ENCODE assay signal across 10 cellular contexts in the genomic region with DNA sequence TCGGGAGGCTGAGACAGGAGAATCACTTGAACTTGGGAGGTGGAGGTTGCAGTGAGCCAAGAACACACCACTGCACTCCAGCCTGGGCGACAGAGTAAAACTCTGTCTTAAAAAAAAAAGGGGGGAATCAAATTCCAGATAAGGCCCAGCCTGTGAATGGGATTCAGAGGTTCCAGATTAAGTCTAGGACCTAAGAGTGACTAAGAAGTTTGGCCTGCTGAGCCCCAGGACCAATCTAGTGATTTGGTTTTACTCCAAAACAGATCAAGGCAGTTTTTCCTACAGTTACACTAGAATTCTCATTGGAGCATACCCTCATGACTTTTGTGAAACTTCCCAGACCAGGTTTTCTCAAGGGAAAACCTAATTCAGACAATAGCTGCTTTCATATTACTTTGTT.
"Had no signal": no experiment of that assay in that cellular context is flagged by ENCODE, and none has a peak within 500 bp of the region (broad histone marks: within the 10 kb centered on the region; RNA-seq: fewer than 3 reads in every experiment).

No MANE protein-coding gene starts in this region.

- H3K27ac Mint-ChIP-seq: activated CD4-positive, alpha-beta memory T cell treated with anti-CD3 and anti-CD28 coated beads for 36 hours; activated T-cell treated with anti-CD3 and anti-CD28 coated beads, Interleukin-2, amount 50 U/mL, for 72 hours; stimulated activated naive CD8-positive, alpha-beta T cell treated with anti-CD3 and anti-CD28 coated beads, Interleukin-15, Interleukin-2, amounts not matched to agents 100 ng/mL and 50 ng/mL, for 24 hours had no signal

- H3K4me1 Mint-ChIP-seq: nephron progenitor cell had no signal

- H3K4me3 ChIP-seq: esophagus squamous epithelium, upper lobe of right lung had no signal

- H3K27ac ChIP-seq: esophagus squamous epithelium, upper lobe of right lung had no signal

- ATAC-seq: activated T-cell treated with anti-CD3 and anti-CD28 coated beads, Interleukin-2, amount 50 U/mL, for 72 hours; left ventricle myocardium superior; upper lobe of right lung had no signal

- H3K27me3 ChIP-seq: esophagus squamous epithelium, upper lobe of right lung had no signal

- H3K4me3 Mint-ChIP-seq: activated CD4-positive, alpha-beta memory T cell treated with anti-CD3 and anti-CD28 coated beads for 36 hours; activated T-cell treated with anti-CD3 and anti-CD28 coated beads, Interleukin-2, amount 50 U/mL, for 72 hours; nephron progenitor cell; stimulated activated naive CD8-positive, alpha-beta T cell treated with anti-CD3 and anti-CD28 coated beads, Interleukin-15, Interleukin-2, amounts not matched to agents 100 ng/mL and 50 ng/mL, for 24 hours had no signal

- DNase-seq: activated CD4-positive, alpha-beta memory T cell treated with anti-CD3 and anti-CD28 coated beads for 36 hours; activated naive CD4-positive, alpha-beta T cell; activated T-cell treated with anti-CD3 and anti-CD28 coated beads, Interleukin-2, amount 50 U/mL, for 72 hours; aorta; esophagus squamous epithelium; left ventricle myocardium superior; nephron progenitor cell; stimulated activated CD4-positive, alpha-beta T cell treated with anti-CD3 and anti-CD28 coated beads, Interleukin-4, amount 100 ng/mL, for 24 hours; upper lobe of right lung had no signal

- H3K9me3 Mint-ChIP-seq: activated CD4-positive, alpha-beta memory T cell treated with anti-CD3 and anti-CD28 coated beads for 36 hours; activated T-cell treated with anti-CD3 and anti-CD28 coated beads, Interleukin-2, amount 50 U/mL, for 72 hours; nephron progenitor cell; stimulated activated naive CD8-positive, alpha-beta T cell treated with anti-CD3 and anti-CD28 coated beads, Interleukin-15, Interleukin-2, amounts not matched to agents 100 ng/mL and 50 ng/mL, for 24 hours had no signal

- H3K9me3 ChIP-seq: esophagus squamous epithelium, upper lobe of right lung had no signal

- H3K27me3 Mint-ChIP-seq: activated CD4-positive, alpha-beta memory T cell treated with anti-CD3 and anti-CD28 coated beads for 36 hours; stimulated activated naive CD8-positive, alpha-beta T cell treated with anti-CD3 and anti-CD28 coated beads, Interleukin-15, Interleukin-2, amounts not matched to agents 100 ng/mL and 50 ng/mL, for 24 hours had no signal

- H3K4me1 ChIP-seq: esophagus squamous epithelium, upper lobe of right lung had no signal
